12 cellular contexts compared by ENCODE assay signal in the genomic region with DNA sequence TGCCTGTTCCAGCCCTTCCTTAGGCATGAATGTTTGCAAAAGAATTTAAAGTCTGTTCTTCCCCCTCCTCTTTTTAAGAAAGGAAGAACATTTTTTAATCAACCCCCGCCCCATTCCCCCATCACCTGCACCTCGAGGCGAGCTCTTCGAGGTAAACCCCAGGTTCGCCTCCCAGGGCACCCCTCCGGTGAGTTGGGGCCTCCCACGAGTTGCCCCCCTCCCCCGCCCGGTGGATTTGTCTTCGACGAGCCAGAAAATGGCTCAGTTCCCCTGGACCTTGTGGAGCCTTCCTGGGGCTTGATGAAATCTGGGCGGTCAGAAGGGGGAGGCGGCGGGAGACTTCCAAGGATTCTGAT. TPM values are rescaled to one million over a fixed set of nuclear protein-coding genes. Genes with fewer than 3 reads are reported as not detected.
A peak's percentile ranks its signal among the peaks of the same experiment; 100 is the strongest.
DNase-seq lines count a peak whose midpoint lies in the region; ATAC-seq, FAIRE-seq and TF ChIP-seq lines count a peak whose summit lies in the region.
"Had no signal": no experiment of that assay in that cellular context is flagged by ENCODE, and none has a peak within 500 bp of the region (broad histone marks: within the 10 kb centered on the region; RNA-seq: fewer than 3 reads in every experiment).

No MANE protein-coding gene starts in this region.

- H3K36me3 Mint-ChIP-seq in activated CD8-positive, alpha-beta memory T cell treated with anti-CD3 and anti-CD28 coated beads, Interleukin-2, amount 10 ng/mL, durations not matched to agents 7 days and 5 days: no peaks in the 10 kb centered on the region
- H3K36me3 Mint-ChIP-seq: activated naive CD8-positive, alpha-beta T cell had no signal

- no peak overlapping the region for H3K27ac Mint-ChIP-seq in activated CD8-positive, alpha-beta memory T cell treated with anti-CD3 and anti-CD28 coated beads, Interleukin-2, amount 10 ng/mL, durations not matched to agents 7 days and 5 days
- H3K27ac Mint-ChIP-seq: activated naive CD8-positive, alpha-beta T cell; T-helper 1 cell treated with Interleukin-12 subunit alpha and Interleukin-12 subunit beta and Interleukin-4 antibody, amounts not matched to agents 30 μg/mL and 1 μg/mL, for 36 hours had no signal

- peaks cover 10% of the 10 kb centered on the region for H3K4me1 Mint-ChIP-seq in activated CD8-positive, alpha-beta memory T cell treated with anti-CD3 and anti-CD28 coated beads, Interleukin-2, amount 10 ng/mL, durations not matched to agents 7 days and 5 days

- H3K4me1 ChIP-seq in testis (peaks cover 15% of the 10 kb centered on the region), tibial nerve (peaks cover 0 to 33% (median 14%) of the 10 kb centered on the region in 4 donors)

- no peaks in the 10 kb centered on the region for H3K36me3 ChIP-seq in testis (ENCODE audit: low read depth, missing control alignments)
- no peaks in the 10 kb centered on the region for H3K36me3 ChIP-seq in tibial nerve
- H3K36me3 ChIP-seq: gastrocnemius medialis had no signal

- TF ChIP-seq CTCF in VCaP (conservative IDR thresholded peaks at IDR 0.05) (no peak), testis (IDR thresholded peaks at IDR 0.05) (no peak), tibial nerve (IDR thresholded peaks at IDR 0.05) (no peak), D721Med (IDR thresholded peaks at IDR 0.05; ENCODE audit: insufficient read depth, missing control alignments) (no peak)

- H3K4me3 Mint-ChIP-seq in activated CD8-positive, alpha-beta memory T cell treated with anti-CD3 and anti-CD28 coated beads, Interleukin-2, amount 10 ng/mL, durations not matched to agents 7 days and 5 days: peak overlapping the region; percentile 22

- WGBS in testis, 2 donors: 2 to 3% methylated on average over 14 of the region's 14 CpGs
- WGBS in tibial nerve, 2 donors: 4 to 5% methylated on average over 14 of the region's 14 CpGs

- no peak for TF ChIP-seq EP300 in tibial nerve (IDR thresholded peaks at IDR 0.05)

- peak overlapping the region; percentile 100 for H3K27ac ChIP-seq in VCaP
- H3K27ac ChIP-seq in testis: no peak overlapping the region
- no peak overlapping the region for H3K27ac ChIP-seq in tibial nerve
- H3K27ac ChIP-seq: gastrocnemius medialis had no signal

- H3K4me3 ChIP-seq in iPS-18c (ENCODE audit: insufficient read depth, low read depth, low read length): peak overlapping the region; percentile 73
- H3K4me3 ChIP-seq in testis: peak overlapping the region; percentile 29 to 52
- peak overlapping the region in 1 of 4 donors; percentile 45 for H3K4me3 ChIP-seq in tibial nerve

- no peak for DNase-seq in activated CD8-positive, alpha-beta memory T cell treated with anti-CD3 and anti-CD28 coated beads, Interleukin-2, amount 10 ng/mL, durations not matched to agents 7 days and 5 days
- no peak for DNase-seq in activated CD8-positive, alpha-beta memory T cell treated with anti-CD3 and anti-CD28 coated beads, Interleukin-2, amount 50 U/mL, for 48 hours
- DNase-seq in testis: no peak
- no peak for DNase-seq in tibial nerve (ENCODE audit: low spot score in 2 of 2)
- no peak for DNase-seq in D721Med (ENCODE audit: insufficient read length, low spot score)
- DNase-seq: DND-41, gastrocnemius medialis had no signal

- intact Hi-C loops in testis (cut with DNase I; ENCODE audit: low total_unique reads): no loop called here

- H3K27me3 ChIP-seq in testis (no peaks in the 10 kb centered on the region), tibial nerve (peaks cover 0 to 92% of the 10 kb centered on the region in 2 donors)

- no peak for ATAC-seq in activated CD8-positive, alpha-beta memory T cell treated with anti-CD3 and anti-CD28 coated beads, Interleukin-2, amount 10 ng/mL, durations not matched to agents 7 days and 5 days
- ATAC-seq in GM21619 (IDR thresholded peaks at IDR 0.05; ENCODE audit: unreplicated experiment): no peak
- ATAC-seq: gastrocnemius medialis had no signal

- CTCF ChIA-PET in activated CD8-positive, alpha-beta memory T cell treated with anti-CD3 and anti-CD28 coated beads, Interleukin-2, amount 10 ng/mL, durations not matched to agents 7 days and 5 days (lab: Charles Lee): no interaction called here

- H3K9me3 Mint-ChIP-seq in activated CD8-positive, alpha-beta memory T cell treated with anti-CD3 and anti-CD28 coated beads, Interleukin-2, amount 10 ng/mL, durations not matched to agents 7 days and 5 days (ENCODE audit: low read depth): no peaks in the 10 kb centered on the region
- H3K9me3 Mint-ChIP-seq: T-helper 1 cell treated with Interleukin-12 subunit alpha and Interleukin-12 subunit beta and Interleukin-4 antibody, amounts not matched to agents 30 μg/mL and 1 μg/mL, for 36 hours had no signal

- TF ChIP-seq POLR2A in testis (IDR thresholded peaks at IDR 0.05): no peak
- TF ChIP-seq POLR2A in tibial nerve (IDR thresholded peaks at IDR 0.05): no peak

- no peak for FAIRE-seq in D721Med (lab: Jason Lieb, UNC)

- H3K27me3 Mint-ChIP-seq in activated CD8-positive, alpha-beta memory T cell treated with anti-CD3 and anti-CD28 coated beads, Interleukin-2, amount 10 ng/mL, durations not matched to agents 7 days and 5 days: peaks cover 70% of the 10 kb centered on the region

- H3K9me3 ChIP-seq in iPS-18c (ENCODE audit: control insufficient read depth, insufficient read depth, low read length): no peaks in the 10 kb centered on the region
- no peaks in the 10 kb centered on the region for H3K9me3 ChIP-seq in testis
- no peaks in the 10 kb centered on the region for H3K9me3 ChIP-seq in tibial nerve
- H3K9me3 ChIP-seq: gastrocnemius medialis had no signal

RNA-seq across cellular contexts. Expression of gene OVOL2, which starts 0.3 kb away (rescaled TPM):
- total RNA-seq in activated CD8-positive, alpha-beta memory T cell treated with anti-CD3 and anti-CD28 coated beads, Interleukin-2, amount 10 ng/mL, durations not matched to agents 7 days and 5 days: not detected
- total RNA-seq in testis: 1 to 10 TPM; 4.8 to 7.2 TPM
- polyA plus RNA-seq in testis (ENCODE audit: insufficient read depth, low read depth, low replicate concordance): 22.7 TPM
- not detected for total RNA-seq in tibial nerve
- total RNA-seq: gastrocnemius medialis had no signal

Comparison
In these comparisons a context has a peak if more than half of its experiments do, and no peak if none do; other contexts are left out.
1. RNA of gene OVOL2, which starts 0.3 kb away (total RNA-seq): 4.8 to 7.2 TPM in testis; not detected in activated CD8-positive, alpha-beta memory T cell treated with anti-CD3 and anti-CD28 coated beads, Interleukin-2, amount 10 ng/mL, durations not matched to agents 7 days and 5 days and not detected in tibial nerve; every median in the first group is over 4 times any median in the second.